ENCODE assay signal across 20 cellular contexts in genomic region chr17:12388206-12388605, GRCh38.
DNase-seq lines count a peak whose midpoint lies in the region; ATAC-seq and TF ChIP-seq lines count a peak whose summit lies in the region.
"Had no signal": no experiment of that assay in that cellular context is flagged by ENCODE, and none has a peak within 500 bp of the region (broad histone marks: within the 10 kb centered on the region; RNA-seq: fewer than 3 reads in every experiment).

No MANE protein-coding gene starts in this region.

- peak; percentile 23 for DNase-seq in GM04503 (ENCODE audit: low read depth)
- DNase-seq in adipocyte (ENCODE audit: low read depth), result peak; percentile 72
- peak; percentile 20 for DNase-seq in fibroblast of villous mesenchyme (ENCODE audit: low read depth)
- peak; percentile 20 for DNase-seq in stromal cell of bone marrow (ENCODE audit: low read depth)
- DNase-seq in immature natural killer cell, result no peak
- no peak for DNase-seq in T-helper 1 cell
- no peak for DNase-seq in activated naive CD8-positive, alpha-beta T cell treated with anti-CD3 and anti-CD28 coated beads, Interleukin-2, amount 50 U/mL, for 24 hours
- DNase-seq: activated CD4-positive, CD25-positive, alpha-beta regulatory T cell treated with anti-CD3 and anti-CD28 coated beads, Interleukin-2, amount 50 U/mL, for 72 hours; activated naive CD4-positive, alpha-beta T cell treated with anti-CD3 and anti-CD28 coated beads, Interleukin-2, amount 50 U/mL, for 16 hours; activated T-cell treated with anti-CD3 and anti-CD28 coated beads, Interleukin-2, amount 50 U/mL, for 4 hours; hippocampal formation; mammary epithelial cell; MM.1S; NCI-H187; NCI-H82; right cardiac atrium; stimulated activated CD4-positive, alpha-beta T cell treated with anti-CD3 and anti-CD28 coated beads, Interleukin-15, amount 100 ng/mL, for 24 hours had no signal

- H3K4me1 ChIP-seq in adipocyte (ENCODE audit: control insufficient read depth, insufficient read depth, low read length), result no peaks in the 10 kb centered on the region

- no peak overlapping the region for H3K9ac ChIP-seq in adipocyte (ENCODE audit: low read length)
- H3K9ac ChIP-seq: BLaER1 treated with 17β-estradiol and CSF1 and Interleukin-3, amounts not matched to agents 10 nM and 100 nM had no signal

- H3K27ac Mint-ChIP-seq in immature natural killer cell, result no peak overlapping the region
- H3K27ac Mint-ChIP-seq in activated naive CD8-positive, alpha-beta T cell treated with anti-CD3 and anti-CD28 coated beads, Interleukin-2, amount 50 U/mL, for 24 hours, result no peak overlapping the region

- H3K36me3 Mint-ChIP-seq in immature natural killer cell, result no peaks in the 10 kb centered on the region
- no peaks in the 10 kb centered on the region for H3K36me3 Mint-ChIP-seq in activated naive CD8-positive, alpha-beta T cell treated with anti-CD3 and anti-CD28 coated beads, Interleukin-2, amount 50 U/mL, for 24 hours (ENCODE audit: low read depth)

- H3K9me3 Mint-ChIP-seq in immature natural killer cell, result peaks cover 2 to 5% (median 5%) of the 10 kb centered on the region in 6 donors
- H3K9me3 Mint-ChIP-seq in activated naive CD8-positive, alpha-beta T cell treated with anti-CD3 and anti-CD28 coated beads, Interleukin-2, amount 50 U/mL, for 24 hours, result no peaks in the 10 kb centered on the region
- H3K9me3 Mint-ChIP-seq: activated T-cell treated with anti-CD3 and anti-CD28 coated beads, Interleukin-2, amount 50 U/mL, for 4 hours had no signal

- H3K27me3 ChIP-seq in adipocyte (replicated peaks; ENCODE audit: control insufficient read depth, insufficient read depth, low read length), result no peaks in the 10 kb centered on the region
- H3K27me3 ChIP-seq: BLaER1 treated with 17β-estradiol and CSF1 and Interleukin-3, amounts not matched to agents 10 nM and 100 nM had no signal

- TF ChIP-seq CTCF in fibroblast of villous mesenchyme (IDR thresholded peaks at IDR 0.05; ENCODE audit: insufficient read depth, low read depth, low read length), result no peak

- H3K4me3 Mint-ChIP-seq in immature natural killer cell, result no peak overlapping the region
- H3K4me3 Mint-ChIP-seq in activated naive CD8-positive, alpha-beta T cell treated with anti-CD3 and anti-CD28 coated beads, Interleukin-2, amount 50 U/mL, for 24 hours, result no peak overlapping the region
- H3K4me3 Mint-ChIP-seq: activated T-cell treated with anti-CD3 and anti-CD28 coated beads, Interleukin-2, amount 50 U/mL, for 4 hours had no signal

- H3K9me3 ChIP-seq in adipocyte (ENCODE audit: control insufficient read depth, low read length), result no peaks in the 10 kb centered on the region

- no peaks in the 10 kb centered on the region for H3K27me3 Mint-ChIP-seq in immature natural killer cell (ENCODE audit: low read depth in 3 of 3)
- H3K27me3 Mint-ChIP-seq in activated naive CD8-positive, alpha-beta T cell treated with anti-CD3 and anti-CD28 coated beads, Interleukin-2, amount 50 U/mL, for 24 hours, result no peaks in the 10 kb centered on the region

- H3K36me3 ChIP-seq in adipocyte (ENCODE audit: control insufficient read depth, insufficient read depth, low read length, severe bottlenecking), result no peaks in the 10 kb centered on the region
- H3K36me3 ChIP-seq: BLaER1 treated with 17β-estradiol and CSF1 and Interleukin-3, amounts not matched to agents 10 nM and 100 nM had no signal

- H3K4me3 ChIP-seq in adipocyte (ENCODE audit: low read length), result no peak overlapping the region
- no peak overlapping the region for H3K4me3 ChIP-seq in fibroblast of villous mesenchyme (ENCODE audit: low read depth, low read length)
- H3K4me3 ChIP-seq: BLaER1 treated with 17β-estradiol and CSF1 and Interleukin-3, amounts not matched to agents 10 nM and 100 nM; coronary artery had no signal

- H3K4me1 Mint-ChIP-seq in immature natural killer cell, result no peaks in the 10 kb centered on the region
- H3K4me1 Mint-ChIP-seq in activated naive CD8-positive, alpha-beta T cell treated with anti-CD3 and anti-CD28 coated beads, Interleukin-2, amount 50 U/mL, for 24 hours, result no peaks in the 10 kb centered on the region

- ATAC-seq in GM21447 (IDR thresholded peaks at IDR 0.05; ENCODE audit: unreplicated experiment), result no peak
- ATAC-seq in activated naive CD8-positive, alpha-beta T cell treated with anti-CD3 and anti-CD28 coated beads, Interleukin-2, amount 50 U/mL, for 24 hours, result no peak
- ATAC-seq: activated T-cell treated with anti-CD3 and anti-CD28 coated beads, Interleukin-2, amount 50 U/mL, for 4 hours; right cardiac atrium had no signal

Comparison
In these comparisons a context has a peak if more than half of its experiments do, and no peak if none do; other contexts are left out.
1. DNase-seq: peak in GM04503 (single experiment), adipocyte (single experiment), fibroblast of villous mesenchyme (single experiment) and stromal cell of bone marrow (single experiment); none in immature natural killer cell (0 of 3), T-helper 1 cell (0 of 5) and activated naive CD8-positive, alpha-beta T cell treated with anti-CD3 and anti-CD28 coated beads, Interleukin-2, amount 50 U/mL, for 24 hours (single experiment).